9 cellular contexts compared by ENCODE assay signal in genomic region chr11:130146797-130147196, GRCh38. TPM values are rescaled to one million over a fixed set of nuclear protein-coding genes. Genes with fewer than 3 reads are reported as not detected.
DNase-seq lines count a peak whose midpoint lies in the region; ATAC-seq, FAIRE-seq and TF ChIP-seq lines count a peak whose summit lies in the region.
"Had no signal": no experiment of that assay in that cellular context is flagged by ENCODE, and none has a peak within 500 bp of the region (broad histone marks: within the 10 kb centered on the region; RNA-seq: fewer than 3 reads in every experiment).

No MANE protein-coding gene starts in this region.

- no peak overlapping the region for H3K4me2 ChIP-seq in K562 (ENCODE audit: insufficient read depth, low read length)

- 0 out of 5 replicates have a peak, but pooled peaks cover 0 to 3% of the 10 kb centered on the region in 2 experiments for H3K4me1 ChIP-seq in K562 (replicated peaks in 1 of 2; ENCODE audit: control insufficient read depth in 2 of 2, insufficient read depth in 2 of 2, low read length in 2 of 2)

- peak; percentile 23; the same call in 2 of the 3 replicates for ATAC-seq in K562

- CTCF ChIA-PET in K562 (lab: Yijun Ruan, JAX; ENCODE audit: low intra/inter-chr PET ratio) = no interaction called here

- H3K27ac ChIP-seq in 22Rv1 = 0 out of 2 replicates have a peak overlapping the region, but pooled peaks have one; percentile 32
- H3K27ac ChIP-seq in K562 (ENCODE audit: extremely low read depth, low read depth, low read length) = no peak overlapping the region

- DNase-seq in KBM-7 = peak; percentile 85
- DNase-seq in K562 (ENCODE audit: extremely low read depth in 1 of 4, low spot score in 3 of 4) = no peak
- peak; percentile 38 to 65 for DNase-seq in lung microvascular endothelial cell (ENCODE audit: low read depth in 2 of 2)
- no peak for DNase-seq in NCI-H69 (lab: John Stamatoyannopoulos, UW)
- DNase-seq in D721Med (ENCODE audit: insufficient read length, low spot score) = no peak
- DNase-seq in NCI-H748 treated with DMSO at 0.1 percent for 48 hours (lab: John Stamatoyannopoulos, UW) = no peak
- no peak for DNase-seq in stimulated activated CD4-positive, alpha-beta T cell treated with anti-CD3 and anti-CD28 coated beads, Interleukin-2, amount 100 ng/mL, for 48 hours

- peaks cover 44% of the 10 kb centered on the region for H3K36me3 ChIP-seq in K562 (ENCODE audit: control insufficient read depth, insufficient read depth, low read length)

- H3K9ac ChIP-seq in K562 (ENCODE audit: insufficient read depth in 1 of 2, low read depth in 2 of 2, low read length in 2 of 2) = no peak overlapping the region

- WGBS in K562 (ENCODE audit: insufficient coverage, low coverage, missing lambda C conversion rate) = 62% methylated on average over 5 of the region's 5 CpGs

- no peaks in the 10 kb centered on the region for H3K27me3 ChIP-seq in K562 (ENCODE audit: control insufficient read depth in 2 of 2, insufficient read depth in 2 of 2, low read length in 2 of 2)

- no peak overlapping the region for H3K4me3 ChIP-seq in K562

- no peaks in the 10 kb centered on the region for H3K9me3 ChIP-seq in K562 (replicated peaks; ENCODE audit: control insufficient read depth, insufficient read depth, low read depth, low read length)

- no peak for TF ChIP-seq RAD21 in K562 (CRISPR knock-in tag; conservative IDR thresholded peaks at IDR 0.05 in 1 of 2, IDR thresholded peaks at IDR 0.05 in 1 of 2)

- H3K79me2 ChIP-seq in K562 (ENCODE audit: control insufficient read depth, insufficient read depth, low read length) = no peaks in the 10 kb centered on the region

- no peak for TF ChIP-seq CTCF in 22Rv1 (IDR thresholded peaks at IDR 0.05)
- no peak for TF ChIP-seq CTCF in K562 (IDR thresholded peaks at IDR 0.05 in 2 of 3, conservative IDR thresholded peaks at IDR 0.05 in 1 of 3; ENCODE audit: insufficient read depth in 2 of 3, low read depth in 1 of 3, low read length in 3 of 3)
- no peak for TF ChIP-seq CTCF in D721Med (IDR thresholded peaks at IDR 0.05; ENCODE audit: insufficient read depth, missing control alignments)

- POLR2A ChIA-PET in K562 (lab: Yijun Ruan, JAX) = interaction anchor here (0.7 to 1.0 kb wide), 3 partner anchors 10 to 370 kb away, joined by 3 to 5 read pairs (median 4); no protein-coding TSS in a partner anchor

- in situ Hi-C loops in KBM-7 (cut with MboI; ENCODE audit: low pct_unique_long_range_greater_than_20kb, low sequenced_read_pairs) (loop anchor here (25.0 kb wide), 1 partner anchor 209 kb away; no protein-coding TSS in a partner anchor), K562 (cut with MboI) (no loop called here)

- TF ChIP-seq POLR2A in K562 (conservative IDR thresholded peaks at IDR 0.05) = no peak

- no peak overlapping the region for H2AFZ ChIP-seq in K562 (ENCODE audit: low read depth, low read length)

- no TSS peak for BruUV-seq in K562 (replicated peaks; lab: Mats Ljungman, UMichigan)

- no peak for TF ChIP-seq EP300 in K562 (IDR thresholded peaks at IDR 0.05; ENCODE audit: low read length)

- H4K20me1 ChIP-seq in K562 (replicated peaks; ENCODE audit: control insufficient read depth, insufficient read depth, low read length) = 0 out of 2 replicates have a peak, but pooled peaks cover 3% of the 10 kb centered on the region

- intact Hi-C loops in K562 (cut with micrococcal nuclease) = no loop called here

- peaks cover 4% of the 10 kb centered on the region for H3K9me1 ChIP-seq in K562 (ENCODE audit: control insufficient read depth, insufficient read depth, low read length)

- FAIRE-seq in K562 (lab: Jason Lieb, UNC) (no peak), D721Med (lab: Jason Lieb, UNC) (no peak)
- FAIRE-seq: TTC549 had no signal

TF ChIP-seq in K562, 482 proteins besides CTCF, POLR2A, EP300 and RAD21:
- TF ChIP-seq TCF15 (CRISPR knock-in tag; IDR thresholded peaks at IDR 0.05) = no peak
- TF ChIP-seq ZC3H4 (CRISPR knock-in tag; IDR thresholded peaks at IDR 0.05; ENCODE audit: borderline replicate concordance) = no peak
- 0 out of 2 replicates have a peak, but pooled peaks have one; percentile 30 for TF ChIP-seq SPI1 (IDR thresholded peaks at IDR 0.05; ENCODE audit: borderline replicate concordance, low read depth, low read length)
- TF ChIP-seq ZNF518B (CRISPR knock-in tag; IDR thresholded peaks at IDR 0.05) = no peak
- TF ChIP-seq E2F3 (CRISPR knock-in tag; IDR thresholded peaks at IDR 0.05) = no peak

RNA-seq across cellular contexts. Expression of gene ST14, which starts 12.8 kb away (rescaled TPM):
- total RNA-seq in K562 (2011; cell fraction: chromatin; rRNA removed; ENCODE audit: low replicate concordance) = 0.23 TPM in 1 of 2 replicates, not detected in the other
- not detected in 2 replicates for total RNA-seq in K562 (2011; cell fraction: nucleolus; rRNA removed)
- 0.15 TPM in 1 of 2 replicates, not detected in the other for total RNA-seq in K562 (2011; cell fraction: nucleoplasm; rRNA removed)
- not detected in 2 replicates for total RNA-seq in K562 (2014; rRNA removed)
- not detected in 2 replicates for total RNA-seq in K562 (2014; rRNA removed; fragmentation: Illumina TruSeq; extraction: Trizol)
- total RNA-seq in K562 (2015; rRNA removed; fragmentation: Illumina TruSeq; extraction: Trizol) = not detected in 2 replicates
- total RNA-seq in K562 (2021) = 0.20 and 0.36 TPM in 2 replicates
- 0.01 and 0.08 TPM in 2 replicates for polyA plus RNA-seq in K562 (2011; rRNA removed)
- 0.01 and 0.13 TPM in 2 replicates for polyA plus RNA-seq in K562 (2011; cell fraction: cytosol; rRNA removed)
- polyA plus RNA-seq in K562 (2011; cell fraction: nucleus; rRNA removed) = 0.14 TPM in 1 of 2 replicates, not detected in the other
- 0.04 and 0.15 TPM in 2 replicates for polyA plus RNA-seq in K562 (2012)
- polyA plus RNA-seq in K562 (2014; fragmentation: Illumina TruSeq; extraction: Trizol) = not detected in 2 replicates
- polyA plus RNA-seq in K562 (2014; fragmentation: Nextera tagmentation; extraction: Ambion mirVana) = not detected
- not detected in 2 replicates for polyA plus RNA-seq in K562 (2014; rRNA removed)
- not detected in 2 replicates for polyA minus RNA-seq in K562 (2011; rRNA and poly(A)+ RNA removed)
- not detected in 2 replicates for polyA minus RNA-seq in K562 (2011; cell fraction: cytosol; rRNA and poly(A)+ RNA removed)
- 0.27 TPM in 1 of 2 replicates, not detected in the other for polyA minus RNA-seq in K562 (2011; cell fraction: nucleus; rRNA and poly(A)+ RNA removed)
- total RNA-seq in lung microvascular endothelial cell = under 0.01 TPM in 1 of 2 replicates, not detected in the other

Comparison
In these comparisons a context has a peak if more than half of its experiments do, and no peak if none do; other contexts are left out.
1. DNase-seq: peak in KBM-7 (single experiment) and lung microvascular endothelial cell (2 of 2); none in K562 (0 of 4), NCI-H69 (single experiment), D721Med (single experiment), NCI-H748 treated with DMSO at 0.1 percent for 48 hours (single experiment) and stimulated activated CD4-positive, alpha-beta T cell treated with anti-CD3 and anti-CD28 coated beads, Interleukin-2, amount 100 ng/mL, for 48 hours (0 of 2).